In the genomic region with DNA sequence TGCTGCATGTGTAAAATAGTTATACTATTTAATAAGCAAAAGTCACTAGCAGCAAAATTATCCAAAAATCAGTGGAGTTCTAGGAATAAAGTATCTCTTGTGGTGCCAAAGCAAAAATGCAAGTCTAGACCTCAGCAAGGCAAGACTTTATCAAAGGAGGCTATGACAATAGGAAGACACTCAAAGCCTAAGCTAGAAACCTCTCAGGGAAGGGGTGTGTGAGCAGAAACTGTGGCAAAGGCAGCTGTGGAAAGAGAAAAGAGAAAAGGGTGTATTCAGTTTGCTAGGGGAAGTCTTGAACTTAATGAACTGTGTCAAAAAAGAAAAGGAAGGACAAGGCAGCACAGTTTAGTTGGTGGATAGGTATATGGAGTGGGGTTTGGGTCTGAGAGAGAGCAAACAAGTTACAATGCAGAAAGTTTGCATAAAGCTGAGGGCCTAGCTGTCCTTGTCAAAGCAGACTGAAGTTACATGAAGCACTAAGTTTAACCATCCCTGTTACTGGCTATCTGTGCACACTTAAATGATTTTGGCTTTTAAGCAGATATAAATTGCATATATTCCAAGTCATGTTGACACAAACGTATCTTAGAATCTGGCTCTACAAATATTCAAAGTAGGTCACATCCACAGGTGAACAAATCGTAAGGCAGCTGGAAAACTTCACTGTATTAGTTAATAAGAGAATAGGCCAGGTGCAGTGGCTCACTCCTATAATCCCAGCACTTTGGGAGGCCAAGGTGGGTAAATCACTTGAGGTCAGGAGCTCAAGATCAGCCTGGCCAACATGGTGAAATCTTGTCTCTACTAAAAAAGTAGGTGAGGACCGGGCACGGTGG, we compare ENCODE assay signal across 16 cellular contexts. TPM values are rescaled to one million over a fixed set of nuclear protein-coding genes. Genes with fewer than 3 reads are reported as not detected.
A peak's percentile ranks its signal among the peaks of the same experiment; 100 is the strongest.
DNase-seq lines count a peak whose midpoint lies in the region; FAIRE-seq and TF ChIP-seq lines count a peak whose summit lies in the region.
"Had no signal": no experiment of that assay in that cellular context is flagged by ENCODE, and none has a peak within 500 bp of the region (broad histone marks: within the 10 kb centered on the region; RNA-seq: fewer than 3 reads in every experiment).

No MANE protein-coding gene starts in this region.

- H3K4me1 ChIP-seq in mammary epithelial cell (ENCODE audit: insufficient read depth, low read length) (peaks cover 8% of the 10 kb centered on the region), KMS-11 (ENCODE audit: low read depth, poor library complexity, severe bottlenecking) (peaks cover 60% of the 10 kb centered on the region), keratinocyte (ENCODE audit: control insufficient read depth, extremely low read depth, insufficient read depth, low read length) (peaks cover 2% of the 10 kb centered on the region)

- H3K9me3 Mint-ChIP-seq in MCF 10A (ENCODE audit: unreplicated experiment) = peaks cover 7% of the 10 kb centered on the region

- CTCF ChIA-PET in mammary epithelial cell (lab: Charles Lee; ENCODE audit: low non-redundant PET) (no interaction called here), MCF 10A (lab: Yijun Ruan, JAX) (interaction anchor here (0.7 kb wide), 1 partner anchor 75 kb away, joined by 3 read pairs; no protein-coding TSS in a partner anchor)

- no peak overlapping the region for H3K4me2 ChIP-seq in mammary epithelial cell (ENCODE audit: insufficient read depth, low read depth, low read length)
- H3K4me2 ChIP-seq in KMS-11 = peak overlapping the region; percentile 55
- H3K4me2 ChIP-seq in keratinocyte (ENCODE audit: control insufficient read depth, extremely low read depth, insufficient read depth, low read depth, low read length) = no peak overlapping the region

- peaks cover 2% of the 10 kb centered on the region for H3K9me3 ChIP-seq in mammary epithelial cell (replicated peaks; ENCODE audit: insufficient read depth, low read length)
- no peaks in the 10 kb centered on the region for H3K9me3 ChIP-seq in keratinocyte (ENCODE audit: control insufficient read depth, low read depth, low read length)

- H3K27me3 Mint-ChIP-seq in MCF 10A (ENCODE audit: insufficient read depth, unreplicated experiment) = no peaks in the 10 kb centered on the region
- H3K27me3 Mint-ChIP-seq: activated CD4-positive, alpha-beta memory T cell treated with anti-CD3 and anti-CD28 coated beads for 36 hours; T-helper 17 cell had no signal

- H2AFZ ChIP-seq in mammary epithelial cell (ENCODE audit: low read depth, low read length) (peak overlapping the region; percentile 57), KMS-11 (ENCODE audit: low read depth) (peak overlapping the region; percentile 15; the same call in 1 of the 2 replicates), keratinocyte (ENCODE audit: control insufficient read depth, low read length) (peak overlapping the region; percentile 17)

- DNase-seq in mammary epithelial cell = no peak
- DNase-seq in MCF 10A (ENCODE audit: unreplicated experiment) = no peak
- DNase-seq in keratinocyte (ENCODE audit: low read depth, low spot score) = no peak
- no peak for DNase-seq in activated gamma-delta T cell (lab: John Stamatoyannopoulos, UW)
- no peak for DNase-seq in NCI-H2107 treated with DMSO at 0.1 percent for 48 hours (lab: John Stamatoyannopoulos, UW; ENCODE audit: unreplicated experiment)
- DNase-seq in DMS153 (lab: John Stamatoyannopoulos, UW) = no peak
- DNase-seq in stimulated activated CD4-positive, alpha-beta T cell treated with anti-CD3 and anti-CD28 coated beads, Interleukin-2, amount 100 ng/mL, for 24 hours = no peak
- DNase-seq: activated CD4-positive, alpha-beta memory T cell treated with anti-CD3 and anti-CD28 coated beads for 36 hours; activated effector memory CD4-positive, alpha-beta T cell treated with Interleukin-2 at 50 U/mL for 16 hours; IMR-90; NCI-H1417 treated with DMSO at 0.1 percent for 48 hours; NCI-H510A treated with DMSO at 0.1 percent for 48 hours; substantia nigra; T-helper 17 cell had no signal

- dilution Hi-C loops in mammary epithelial cell (cut with HindIII; ENCODE audit: low sequenced_read_pairs) (no loop called here), keratinocyte (cut with MboI; ENCODE audit: extremely low pct_ligation_motif_present, low sequenced_read_pairs) (no loop called here)

- no peak overlapping the region for H3K4me3 Mint-ChIP-seq in MCF 10A (ENCODE audit: unreplicated experiment)
- H3K4me3 Mint-ChIP-seq: activated CD4-positive, alpha-beta memory T cell treated with anti-CD3 and anti-CD28 coated beads for 36 hours; T-helper 17 cell had no signal

- H3K9me1 ChIP-seq in keratinocyte (ENCODE audit: control insufficient read depth, extremely low read depth, insufficient read depth, low read length) = no peaks in the 10 kb centered on the region

- H3K27me3 ChIP-seq in mammary epithelial cell (ENCODE audit: insufficient read depth, low read length) (no peaks in the 10 kb centered on the region), KMS-11 (ENCODE audit: insufficient read depth, low read depth) (no peaks in the 10 kb centered on the region), keratinocyte (ENCODE audit: control insufficient read depth, extremely low read depth, insufficient read depth, low read length) (no peaks in the 10 kb centered on the region)

- no peaks in the 10 kb centered on the region for H3K36me3 ChIP-seq in mammary epithelial cell (ENCODE audit: insufficient read depth, low read length)
- H3K36me3 ChIP-seq in KMS-11 (ENCODE audit: insufficient read depth) = no peaks in the 10 kb centered on the region
- no peaks in the 10 kb centered on the region for H3K36me3 ChIP-seq in keratinocyte (ENCODE audit: control insufficient read depth in 2 of 2, extremely low read depth in 1 of 2, insufficient read depth in 2 of 2, low read length in 2 of 2)

- TF ChIP-seq CTCF in mammary epithelial cell (conservative IDR thresholded peaks at IDR 0.05 in 1 of 2, IDR thresholded peaks at IDR 0.05 in 1 of 2; ENCODE audit: extremely low read depth in 1 of 2, insufficient read depth in 1 of 2, low read depth in 1 of 2, low read length in 2 of 2) (no peak), MCF 10A (IDR thresholded peaks at IDR 0.05; ENCODE audit: unreplicated experiment) (no peak), KMS-11 (conservative IDR thresholded peaks at IDR 0.05; ENCODE audit: low read depth, low read length) (no peak), keratinocyte (optimal IDR thresholded peaks at IDR 0.05 in 1 of 3, IDR thresholded peaks at IDR 0.05 in 1 of 3, conservative IDR thresholded peaks at IDR 0.05 in 1 of 3; ENCODE audit: extremely low read depth in 1 of 3, insufficient read depth in 2 of 3, low read length in 3 of 3) (no peak)

- no peak for FAIRE-seq in keratinocyte (lab: Jason Lieb, UNC)
- FAIRE-seq: astrocyte had no signal

- BruUV-seq in mammary epithelial cell (replicated peaks; lab: Mats Ljungman, UMichigan) (no TSS peak), MCF 10A (replicated peaks; lab: Mats Ljungman, UMichigan) (no TSS peak)

- H3K27ac ChIP-seq in mammary epithelial cell (ENCODE audit: insufficient read depth, low read depth, low read length) (no peak overlapping the region), KMS-11 (peak overlapping the region; percentile 47), keratinocyte (ENCODE audit: control insufficient read depth, insufficient read depth, low read length) (no peak overlapping the region)

- 77% methylated on average over 3 of the region's 4 CpGs for whole genome bisulfite sequencing in mammary epithelial cell (ENCODE audit: low coverage, missing lambda C conversion rate)

- H3K4me1 Mint-ChIP-seq in MCF 10A (ENCODE audit: insufficient read depth, unreplicated experiment) = peaks cover 15% of the 10 kb centered on the region

- H3K9ac ChIP-seq in mammary epithelial cell (ENCODE audit: insufficient read depth, low read length) (no peak overlapping the region), KMS-11 (no peak overlapping the region), keratinocyte (ENCODE audit: control insufficient read depth, extremely low read depth, insufficient read depth, low read length) (no peak overlapping the region)

- no peaks in the 10 kb centered on the region for H3K36me3 Mint-ChIP-seq in MCF 10A (ENCODE audit: insufficient read depth, unreplicated experiment)

- intact Hi-C loops in mammary epithelial cell (cut with micrococcal nuclease) (no loop called here), MCF 10A (cut with micrococcal nuclease) (no loop called here)

- no peak overlapping the region for H3K27ac Mint-ChIP-seq in MCF 10A (ENCODE audit: low read depth, unreplicated experiment)
- H3K27ac Mint-ChIP-seq: activated CD4-positive, alpha-beta memory T cell treated with anti-CD3 and anti-CD28 coated beads for 36 hours; T-helper 17 cell had no signal

- H3K4me3 ChIP-seq in mammary epithelial cell (replicated peaks in 1 of 3; ENCODE audit: insufficient read depth in 1 of 3, low read depth in 2 of 3, low read length in 3 of 3) (no peak overlapping the region), KMS-11 (IDR thresholded peaks at IDR 0.05; ENCODE audit: insufficient read depth, low read depth, low read length) (no peak overlapping the region), keratinocyte (ENCODE audit: control insufficient read depth in 2 of 3, extremely low read depth in 1 of 3, insufficient read depth in 2 of 3, low read depth in 1 of 3, low read length in 3 of 3) (no peak overlapping the region)

- H4K20me1 ChIP-seq in mammary epithelial cell (ENCODE audit: insufficient read depth, low read length) (no peaks in the 10 kb centered on the region), KMS-11 (ENCODE audit: insufficient read depth) (no peaks in the 10 kb centered on the region), keratinocyte (ENCODE audit: control insufficient read depth, extremely low read depth, insufficient read depth, low read length) (no peaks in the 10 kb centered on the region)

- POLR2A ChIA-PET in MCF 10A (lab: Yijun Ruan, JAX) = no interaction called here

- in situ Hi-C loops in mammary epithelial cell (cut with MboI; ENCODE audit: low sequenced_read_pairs in 2 of 2) = no loop called here

- H3K79me2 ChIP-seq in mammary epithelial cell (ENCODE audit: insufficient read depth, low read length) = no peaks in the 10 kb centered on the region
- H3K79me2 ChIP-seq in KMS-11 (ENCODE audit: insufficient read depth, low read depth) = no peaks in the 10 kb centered on the region
- H3K79me2 ChIP-seq in keratinocyte (ENCODE audit: control insufficient read depth, insufficient read depth, low read length) = no peaks in the 10 kb centered on the region

RNA-seq across cellular contexts. Expression of a gene that starts 31.0 kb away (rescaled TPM):
- total RNA-seq in mammary epithelial cell (1 to 10 TPM; 5.0 to 5.7 TPM), MCF 10A (2022) (3.0 and 5.6 TPM in 2 replicates)
- polyA plus RNA-seq in mammary epithelial cell (6.2 TPM), keratinocyte (7.3 to 11.3 TPM (median 8.1 TPM) in 3 replicates)
- polyA minus RNA-seq in mammary epithelial cell (8.4 TPM), keratinocyte (2.3 to 8.4 TPM in 2 of 3 replicates, not detected in the other)
- 4.8 TPM for polyA plus RNA-seq in keratinocyte (2011; ENCODE audit: low read depth)
- 5.1 and 11.1 TPM in 2 replicates for polyA plus RNA-seq in keratinocyte (2011; cell fraction: cytosol; rRNA removed)
- 5.3 and 7.3 TPM in 2 replicates for polyA plus RNA-seq in keratinocyte (2011; cell fraction: nucleus; rRNA removed)
- polyA plus RNA-seq in keratinocyte (2012; ENCODE audit: low replicate concordance) = 5.8 and 9.0 TPM in 2 replicates
- polyA minus RNA-seq in keratinocyte (2011; cell fraction: cytosol; rRNA and poly(A)+ RNA removed) = 9.8 TPM
- 0.95 and 1.9 TPM in 2 replicates for polyA minus RNA-seq in keratinocyte (2011; cell fraction: nucleus; rRNA and poly(A)+ RNA removed)
